ENCODE assay signal across 8 cellular contexts in the genomic region with DNA sequence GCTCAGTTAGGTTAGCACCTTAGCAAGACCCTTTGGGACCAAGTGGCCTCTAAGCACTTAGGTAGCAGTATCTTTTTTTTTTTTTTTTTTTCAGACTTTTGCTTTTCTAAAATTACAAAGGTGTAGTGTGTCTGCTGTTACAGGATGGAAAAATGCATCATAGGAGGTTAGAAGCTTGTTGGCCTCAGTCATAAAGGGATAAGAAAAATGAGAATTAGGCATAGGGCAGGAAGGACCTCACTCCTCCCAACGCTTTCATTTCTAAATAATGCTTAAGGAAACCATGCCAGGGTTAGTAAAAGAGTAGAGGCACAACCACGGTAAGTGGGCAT. TPM values are rescaled to one million over a fixed set of nuclear protein-coding genes. Genes with fewer than 3 reads are reported as not detected.
DNase-seq lines count a peak whose midpoint lies in the region; ATAC-seq, FAIRE-seq and TF ChIP-seq lines count a peak whose summit lies in the region.

No MANE protein-coding gene starts in this region.

- H3K9ac ChIP-seq in skeletal muscle satellite cell (ENCODE audit: low read depth, low read length): peak overlapping the region; percentile 75

- POLR2A ChIA-PET in T-cell (lab: Charles Lee): interaction anchor here (0.6 to 0.7 kb wide), 4 partner anchors 8 to 319 kb away, joined by 4 to 10 read pairs (median 7); no protein-coding TSS in a partner anchor

- H3K9me3 Mint-ChIP-seq in T-cell: no peaks in the 10 kb centered on the region

- ATAC-seq in T-cell (replicated peaks in 1 of 4) (no peak), GM21737 (IDR thresholded peaks at IDR 0.05; ENCODE audit: unreplicated experiment) (no peak), aorta (ENCODE audit: low FRiP score) (no peak)

- H3K4me2 ChIP-seq in skeletal muscle satellite cell (ENCODE audit: low read length): peak overlapping the region; percentile 78

- 0 to 14% methylated on average over 2 of the region's 2 CpGs for WGBS in aorta, 2 donors

- CTCF ChIA-PET in T-cell (lab: Charles Lee): interaction anchor here (0.6 to 1.2 kb wide), 5 partner anchors 12 to 1443 kb away, joined by 3 to 6 read pairs (median 4); no protein-coding TSS in a partner anchor

- intact Hi-C loops in aorta (cut with DNase I): no loop called here

- H3K4me3 Mint-ChIP-seq in T-cell: peak overlapping the region; percentile 82 to 92 (median 86)

- no peaks in the 10 kb centered on the region for H3K27me3 ChIP-seq in skeletal muscle satellite cell (ENCODE audit: control insufficient read depth, insufficient read depth, low read length)
- H3K27me3 ChIP-seq in aorta (ENCODE audit: control insufficient read depth in 1 of 2, insufficient read depth in 2 of 2, low read length in 1 of 2): no peaks in the 10 kb centered on the region

- DNase-seq in GM19239 (ENCODE audit: insufficient read length, low spot score) (no peak), T-cell (no peak), foreskin fibroblast (no peak), NCI-H510A treated with DMSO at 0.1 percent for 48 hours (lab: John Stamatoyannopoulos, UW) (no peak), NCI-H2107 (lab: John Stamatoyannopoulos, UW) (no peak), aorta (no peak)

- no peaks in the 10 kb centered on the region for H3K9me3 ChIP-seq in skeletal muscle satellite cell (replicated peaks; ENCODE audit: low read length)
- H3K9me3 ChIP-seq in aorta (ENCODE audit: control insufficient read depth, low read length): no peaks in the 10 kb centered on the region

- H3K4me1 ChIP-seq in skeletal muscle satellite cell (ENCODE audit: control insufficient read depth, insufficient read depth, low read length) (no peaks in the 10 kb centered on the region), aorta (ENCODE audit: control insufficient read depth in 1 of 2, insufficient read depth in 2 of 2, low read length in 2 of 2) (no peaks in the 10 kb centered on the region)

- peak overlapping the region; percentile 86 to 97 for H3K27ac Mint-ChIP-seq in T-cell

- H3K27me3 Mint-ChIP-seq in T-cell: peaks cover 0 to 7% of the 10 kb centered on the region in 2 donors

- peaks cover 12 to 42% (median 39%) of the 10 kb centered on the region in 3 donors for H3K4me1 Mint-ChIP-seq in T-cell

- FAIRE-seq in GM19239 (lab: Jason Lieb, UNC): peak; percentile 31

- no peaks in the 10 kb centered on the region for H3K36me3 Mint-ChIP-seq in T-cell

- no peak overlapping the region for H3K27ac ChIP-seq in aorta (ENCODE audit: low read depth in 1 of 2, low read length in 2 of 2)

- no peaks in the 10 kb centered on the region for H3K36me3 ChIP-seq in skeletal muscle satellite cell (ENCODE audit: insufficient read depth, low read length)
- H3K36me3 ChIP-seq in aorta (ENCODE audit: control insufficient read depth in 1 of 2, insufficient read depth in 2 of 2, low read length in 1 of 2): no peaks in the 10 kb centered on the region

- H3K4me3 ChIP-seq in foreskin fibroblast (ENCODE audit: low read depth in 1 of 2, low read length in 2 of 2) (peak overlapping the region; percentile 82 to 88), skeletal muscle satellite cell (ENCODE audit: low read length) (peak overlapping the region; percentile 76), aorta (ENCODE audit: low read length in 2 of 2) (peak overlapping the region in 1 of 2 donors; percentile 64)

- TF ChIP-seq CTCF in foreskin fibroblast (IDR thresholded peaks at IDR 0.05; ENCODE audit: low read depth, low read length): no peak

RNA-seq across cellular contexts. Expression of gene PABIR2, which starts 9.7 kb away (rescaled TPM):
- 10 to 100 TPM; 31.8 to 46.1 (median 37.5) TPM for total RNA-seq in T-cell
- total RNA-seq in skeletal muscle satellite cell (2012; rRNA removed): 7.1 and 8.7 TPM in 2 replicates
- total RNA-seq in aorta: 10 to 100 TPM; 22.3 to 24.3 TPM
- polyA plus RNA-seq in aorta: 10 to 100 TPM; 21.3 to 29.1 TPM
